Comparison of ENCODE assay signal across 24 cellular contexts in genomic region chr3:34678580-34678979, GRCh38.
"Had no signal": no experiment of that assay in that cellular context is flagged by ENCODE, and none has a peak within 500 bp of the region (broad histone marks: within the 10 kb centered on the region; RNA-seq: fewer than 3 reads in every experiment).

No MANE protein-coding gene starts in this region.

- H3K4me3 Mint-ChIP-seq: dendritic cell treated with granulocyte-macrophage colony-stimulating factor and Interleukin-4, amounts not matched to agents 40 ng/mL and 50 ng/mL, for 4 days; effector memory CD8-positive, alpha-beta T cell; memory B cell; naive B cell; nephron; stimulated activated memory B cell treated with anti-CD40 and anti-IgM and Interleukin-4, amounts not matched to agents 10 μg/mL and 1 μg/mL and 100 μg/mL, for 72 hours; stimulated activated naive CD8-positive, alpha-beta T cell treated with anti-CD3 and anti-CD28 coated beads, Interleukin-15, Interleukin-2, amounts not matched to agents 100 ng/mL and 50 ng/mL, for 24 hours had no signal

- H3K4me1 Mint-ChIP-seq: memory B cell; naive B cell; stimulated activated memory B cell treated with anti-CD40 and anti-IgM and Interleukin-4, amounts not matched to agents 10 μg/mL and 1 μg/mL and 100 μg/mL, for 72 hours had no signal

- ATAC-seq: effector memory CD8-positive, alpha-beta T cell; gastroesophageal sphincter; left lung; lower lobe of right lung; right lobe of liver; stimulated activated memory B cell treated with anti-CD40 and anti-IgM and Interleukin-4, amounts not matched to agents 10 μg/mL and 1 μg/mL and 100 μg/mL, for 72 hours had no signal

- H3K27ac ChIP-seq: epithelial cell of prostate, esophagus squamous epithelium, gastroesophageal sphincter, left lung, lower lobe of right lung, parathyroid adenoma, prostate gland, right lobe of liver, tibial artery had no signal

- H3K4me1 ChIP-seq: esophagus squamous epithelium, gastroesophageal sphincter, left lung, lower lobe of right lung, parathyroid adenoma, prostate gland, right lobe of liver had no signal

- H3K27me3 ChIP-seq: esophagus squamous epithelium, gastroesophageal sphincter, left lung, right lobe of liver, tibial artery had no signal

- H3K27me3 Mint-ChIP-seq: dendritic cell treated with granulocyte-macrophage colony-stimulating factor and Interleukin-4, amounts not matched to agents 40 ng/mL and 50 ng/mL, for 4 days; effector memory CD8-positive, alpha-beta T cell; memory B cell; naive B cell; stimulated activated memory B cell treated with anti-CD40 and anti-IgM and Interleukin-4, amounts not matched to agents 10 μg/mL and 1 μg/mL and 100 μg/mL, for 72 hours; stimulated activated naive CD8-positive, alpha-beta T cell treated with anti-CD3 and anti-CD28 coated beads, Interleukin-15, Interleukin-2, amounts not matched to agents 100 ng/mL and 50 ng/mL, for 24 hours had no signal

- FAIRE-seq: colon, islet of Langerhans had no signal

- H3K9ac ChIP-seq: parathyroid adenoma had no signal

- H3K9me3 ChIP-seq: esophagus squamous epithelium, gastroesophageal sphincter, left lung, lower lobe of right lung, prostate gland, right lobe of liver, tibial artery had no signal

- H3K27ac Mint-ChIP-seq: dendritic cell treated with granulocyte-macrophage colony-stimulating factor and Interleukin-4, amounts not matched to agents 40 ng/mL and 50 ng/mL, for 4 days; effector memory CD8-positive, alpha-beta T cell; memory B cell; naive B cell; nephron; stimulated activated memory B cell treated with anti-CD40 and anti-IgM and Interleukin-4, amounts not matched to agents 10 μg/mL and 1 μg/mL and 100 μg/mL, for 72 hours; stimulated activated naive CD8-positive, alpha-beta T cell treated with anti-CD3 and anti-CD28 coated beads, Interleukin-15, Interleukin-2, amounts not matched to agents 100 ng/mL and 50 ng/mL, for 24 hours had no signal

- DNase-seq: cerebellar nuclear complex; effector memory CD8-positive, alpha-beta T cell; esophagus squamous epithelium; foreskin fibroblast; glutamatergic neuron; left lung; lower lobe of right lung; naive B cell; right lobe of liver; stimulated activated CD4-positive, alpha-beta T cell treated with anti-CD3 and anti-CD28 coated beads, Interleukin-15, amount 100 ng/mL, for 24 hours; stimulated activated CD4-positive, alpha-beta T cell treated with anti-CD3 and anti-CD28 coated beads, Interleukin-1b, Interleukin-23, amount 100 ng/mL, for 48 hours; stimulated activated CD4-positive, alpha-beta T cell treated with anti-CD3 and anti-CD28 coated beads, Interleukin-4, amount 100 ng/mL, for 24 hours; tibial artery had no signal

- H2AFZ ChIP-seq: parathyroid adenoma had no signal

- H3K36me3 Mint-ChIP-seq: memory B cell; naive B cell; stimulated activated memory B cell treated with anti-CD40 and anti-IgM and Interleukin-4, amounts not matched to agents 10 μg/mL and 1 μg/mL and 100 μg/mL, for 72 hours had no signal

- H3K4me3 ChIP-seq: esophagus squamous epithelium, gastroesophageal sphincter, left lung, lower lobe of right lung, prostate gland, right lobe of liver, tibial artery had no signal

- H3K79me2 ChIP-seq: parathyroid adenoma had no signal

- H3K36me3 ChIP-seq: esophagus squamous epithelium, gastroesophageal sphincter, left lung, lower lobe of right lung, prostate gland, right lobe of liver, tibial artery had no signal
